30 cellular contexts compared by ENCODE assay signal in genomic region chrX:75181721-75182120, GRCh38. TPM values are rescaled to one million over a fixed set of nuclear protein-coding genes. Genes with fewer than 3 reads are reported as not detected.
A peak's percentile ranks its signal among the peaks of the same experiment; 100 is the strongest.
DNase-seq lines count a peak whose midpoint lies in the region; ATAC-seq, FAIRE-seq and TF ChIP-seq lines count a peak whose summit lies in the region.
"Had no signal": no experiment of that assay in that cellular context is flagged by ENCODE, and none has a peak within 500 bp of the region (broad histone marks: within the 10 kb centered on the region; RNA-seq: fewer than 3 reads in every experiment).

No MANE protein-coding gene starts in this region.

- no peaks in the 10 kb centered on the region for H3K9me3 ChIP-seq in spleen
- H3K9me3 ChIP-seq: A549, body of pancreas, HAP-1, heart left ventricle, upper lobe of right lung had no signal

- no peaks in the 10 kb centered on the region for H3K9me3 Mint-ChIP-seq in stimulated activated memory B cell treated with anti-CD40 and anti-IgM and Interleukin-4, amounts not matched to agents 10 μg/mL and 1 μg/mL and 100 μg/mL, for 72 hours
- H3K9me3 Mint-ChIP-seq: activated naive CD4-positive, alpha-beta T cell treated with anti-CD3 and anti-CD28 coated beads, Interleukin-2, amount 50 U/mL, for 72 hours had no signal

- intact Hi-C loops in spleen (cut with DNase I; ENCODE audit: low total_unique reads), result no loop called here

- FAIRE-seq in bronchial epithelial cell (lab: Jason Lieb, UNC), result no peak
- FAIRE-seq: A549, colon, GM12878 had no signal

- no peaks in the 10 kb centered on the region for H3K36me3 Mint-ChIP-seq in stimulated activated memory B cell treated with anti-CD40 and anti-IgM and Interleukin-4, amounts not matched to agents 10 μg/mL and 1 μg/mL and 100 μg/mL, for 72 hours

- peak; percentile 54 for DNase-seq in AG10803 (ENCODE audit: low read depth)
- peak; percentile 6 for DNase-seq in M059J (ENCODE audit: low read depth)
- DNase-seq in bronchial epithelial cell (ENCODE audit: low read depth), result peak; percentile 28
- peak; percentile 46 for DNase-seq in iris pigment epithelial cell (ENCODE audit: low read depth)
- no peak for DNase-seq in NCI-H748 (lab: John Stamatoyannopoulos, UW; ENCODE audit: unreplicated experiment)
- no peak for DNase-seq in NCI-H526 treated with DMSO at 0.1 percent for 48 hours (lab: John Stamatoyannopoulos, UW)
- no peak for DNase-seq in spleen
- DNase-seq: activated CD4-positive, alpha-beta T cell treated with anti-CD3 and anti-CD28 coated beads, Interleukin-2, amount 50 U/mL, for 1 hour; body of pancreas; DMS53; effector memory CD4-positive, alpha-beta T cell; heart left ventricle; left cardiac atrium; mesenchymal stem cell; NCI-H1092 treated with DMSO at 0.1 percent for 48 hours; NCI-H187 treated with DMSO at 0.1 percent for 48 hours; NCI-H69; occipital lobe; stimulated activated CD4-positive, alpha-beta T cell treated with anti-CD3 and anti-CD28 coated beads, Interleukin-2, amount 100 ng/mL, for 24 hours; substantia nigra; upper lobe of right lung had no signal

- H3K27ac Mint-ChIP-seq in stimulated activated memory B cell treated with anti-CD40 and anti-IgM and Interleukin-4, amounts not matched to agents 10 μg/mL and 1 μg/mL and 100 μg/mL, for 72 hours, result no peak overlapping the region
- H3K27ac Mint-ChIP-seq: activated naive CD4-positive, alpha-beta T cell treated with anti-CD3 and anti-CD28 coated beads, Interleukin-2, amount 50 U/mL, for 72 hours had no signal

- no peaks in the 10 kb centered on the region for H3K4me1 Mint-ChIP-seq in stimulated activated memory B cell treated with anti-CD40 and anti-IgM and Interleukin-4, amounts not matched to agents 10 μg/mL and 1 μg/mL and 100 μg/mL, for 72 hours

- H3K27ac ChIP-seq in spleen, result no peak overlapping the region
- H3K27ac ChIP-seq: A549, body of pancreas, heart left ventricle, skin epidermis, upper lobe of right lung had no signal

- H3K27me3 Mint-ChIP-seq in stimulated activated memory B cell treated with anti-CD40 and anti-IgM and Interleukin-4, amounts not matched to agents 10 μg/mL and 1 μg/mL and 100 μg/mL, for 72 hours, result no peaks in the 10 kb centered on the region

- ATAC-seq in stimulated activated memory B cell treated with anti-CD40 and anti-IgM and Interleukin-4, amounts not matched to agents 10 μg/mL and 1 μg/mL and 100 μg/mL, for 72 hours, result no peak
- ATAC-seq: A549; activated naive CD4-positive, alpha-beta T cell treated with anti-CD3 and anti-CD28 coated beads, Interleukin-2, amount 50 U/mL, for 72 hours; body of pancreas; esophagus mucosa; GM12878; heart left ventricle; left cardiac atrium; Right ventricle myocardium inferior; upper lobe of right lung had no signal

- no peaks in the 10 kb centered on the region for H3K4me1 ChIP-seq in spleen
- H3K4me1 ChIP-seq: A549, body of pancreas, HAP-1, heart left ventricle, upper lobe of right lung had no signal

- H3K4me3 ChIP-seq in AG10803 (ENCODE audit: low read length), result no peak overlapping the region
- H3K4me3 ChIP-seq in bronchial epithelial cell (ENCODE audit: low read depth, low read length), result no peak overlapping the region
- H3K4me3 ChIP-seq in spleen, result no peak overlapping the region
- H3K4me3 ChIP-seq: A549, body of pancreas, GM12878, HAP-1, heart left ventricle, skin epidermis, upper lobe of right lung had no signal

- no peak overlapping the region for H3K4me3 Mint-ChIP-seq in stimulated activated memory B cell treated with anti-CD40 and anti-IgM and Interleukin-4, amounts not matched to agents 10 μg/mL and 1 μg/mL and 100 μg/mL, for 72 hours

- TF ChIP-seq CTCF in AG10803 (conservative IDR thresholded peaks at IDR 0.05; ENCODE audit: low read length), result no peak
- TF ChIP-seq CTCF in bronchial epithelial cell (IDR thresholded peaks at IDR 0.05; ENCODE audit: insufficient read depth, low read length, severe bottlenecking), result no peak
- TF ChIP-seq CTCF in spleen (IDR thresholded peaks at IDR 0.05 in 8 of 11, conservative IDR thresholded peaks at IDR 0.05 in 3 of 11), result no peak

- no peaks in the 10 kb centered on the region for H3K27me3 ChIP-seq in bronchial epithelial cell (ENCODE audit: control insufficient read depth, insufficient read depth, low read length)
- no peaks in the 10 kb centered on the region for H3K27me3 ChIP-seq in spleen (replicated peaks in 1 of 7)
- H3K27me3 ChIP-seq: body of pancreas, heart left ventricle, upper lobe of right lung had no signal

- H3K36me3 ChIP-seq in bronchial epithelial cell (ENCODE audit: control insufficient read depth, insufficient read depth, low read length) (no peaks in the 10 kb centered on the region), spleen (no peaks in the 10 kb centered on the region)
- H3K36me3 ChIP-seq: HAP-1, heart left ventricle, upper lobe of right lung had no signal

- no peak for TF ChIP-seq POLR2A in spleen (IDR thresholded peaks at IDR 0.05)

RNA-seq across cellular contexts. Expression of gene ABCB7, which starts 25.6 kb away (rescaled TPM):
- total RNA-seq in M059J (2014; rRNA removed; shearing (Covaris generic)), result 55.9 and 127 TPM in 2 replicates
- total RNA-seq in bronchial epithelial cell, result 13.4 and 17.4 TPM in 2 replicates
- 10 to 100 TPM; 24.1 to 65.8 (median 26.8) TPM for total RNA-seq in spleen
- polyA plus RNA-seq in spleen, result 10 to 100 TPM; 10.0 to 13.3 (median 11.3) TPM

Comparison
In these comparisons a context has a peak if more than half of its experiments do, and no peak if none do; other contexts are left out.
1. DNase-seq: peak in AG10803 (single experiment), M059J (single experiment), bronchial epithelial cell (single experiment) and iris pigment epithelial cell (single experiment); none in NCI-H748 (single experiment), NCI-H526 treated with DMSO at 0.1 percent for 48 hours (single experiment) and spleen (single experiment).